In the genomic region with DNA sequence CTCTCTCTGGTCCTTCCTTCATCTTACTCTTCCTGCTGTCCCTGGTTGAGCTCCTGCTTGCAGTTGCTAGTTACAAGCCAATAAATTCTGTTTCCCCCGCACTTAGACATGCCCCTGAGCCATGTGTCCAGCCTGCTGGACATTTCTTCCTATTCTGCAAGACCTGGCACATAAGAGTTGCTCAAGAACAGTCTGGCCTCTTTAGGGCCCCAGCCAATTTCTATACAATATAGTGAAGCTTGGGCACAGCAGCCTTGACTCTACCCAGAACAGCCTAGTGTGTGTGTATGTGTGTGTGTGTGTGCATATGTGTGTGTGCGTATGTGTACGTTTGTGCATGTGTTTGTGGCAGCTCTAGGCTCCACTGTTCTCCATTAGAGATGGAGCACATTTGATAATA, we compare ENCODE assay signal across 28 cellular contexts.
"Had no signal": no experiment of that assay in that cellular context is flagged by ENCODE, and none has a peak within 500 bp of the region (broad histone marks: within the 10 kb centered on the region; RNA-seq: fewer than 3 reads in every experiment).

No MANE protein-coding gene starts in this region.

- H3K27ac Mint-ChIP-seq: stimulated activated effector memory CD8-positive, alpha-beta T cell treated with anti-CD3 and anti-CD28 coated beads, Interleukin-12 subunit alpha, Interleukin-12 subunit beta, amount 100 ng/mL, for 72 hours; stimulated activated memory B cell treated with anti-CD40 and anti-IgM and Interleukin-4, amounts not matched to agents 10 μg/mL and 1 μg/mL and 100 μg/mL, for 72 hours; stimulated activated naive B cell treated with anti-CD40 and anti-IgM and Interleukin-4, amounts not matched to agents 10 μg/mL and 1 μg/mL and 100 μg/mL, for 72 hours; stimulated activated naive CD8-positive, alpha-beta T cell treated with anti-CD3 and anti-CD28 coated beads, Interleukin-15, amount 100 ng/mL, for 72 hours; stimulated activated naive CD8-positive, alpha-beta T cell treated with anti-CD3 and anti-CD28 coated beads, Interleukin-15, Interleukin-2, amounts not matched to agents 100 ng/mL and 50 ng/mL, for 24 hours; type B pancreatic cell had no signal

- H3K36me3 Mint-ChIP-seq: stimulated activated effector memory CD8-positive, alpha-beta T cell treated with anti-CD3 and anti-CD28 coated beads, Interleukin-12 subunit alpha, Interleukin-12 subunit beta, amount 100 ng/mL, for 72 hours; stimulated activated memory B cell treated with anti-CD40 and anti-IgM and Interleukin-4, amounts not matched to agents 10 μg/mL and 1 μg/mL and 100 μg/mL, for 72 hours; stimulated activated naive B cell treated with anti-CD40 and anti-IgM and Interleukin-4, amounts not matched to agents 10 μg/mL and 1 μg/mL and 100 μg/mL, for 72 hours; type B pancreatic cell had no signal

- ATAC-seq: stimulated activated effector memory CD8-positive, alpha-beta T cell treated with anti-CD3 and anti-CD28 coated beads, Interleukin-12 subunit alpha, Interleukin-12 subunit beta, amount 100 ng/mL, for 72 hours; stimulated activated memory B cell treated with anti-CD40 and anti-IgM and Interleukin-4, amounts not matched to agents 10 μg/mL and 1 μg/mL and 100 μg/mL, for 72 hours; stimulated activated naive B cell treated with anti-CD40 and anti-IgM and Interleukin-4, amounts not matched to agents 10 μg/mL and 1 μg/mL and 100 μg/mL, for 72 hours; stimulated activated naive CD8-positive, alpha-beta T cell treated with anti-CD3 and anti-CD28 coated beads, Interleukin-15, amount 100 ng/mL, for 72 hours; stimulated activated naive CD8-positive, alpha-beta T cell treated with anti-CD3 and anti-CD28 coated beads, Interleukin-15, Interleukin-2, amounts not matched to agents 100 U/mL and 50 U/mL, for 24 hours; upper lobe of right lung had no signal

- H3K9me3 Mint-ChIP-seq: stimulated activated naive CD8-positive, alpha-beta T cell treated with anti-CD3 and anti-CD28 coated beads, Interleukin-15, amount 100 ng/mL, for 72 hours; stimulated activated naive CD8-positive, alpha-beta T cell treated with anti-CD3 and anti-CD28 coated beads, Interleukin-15, Interleukin-2, amounts not matched to agents 100 ng/mL and 50 ng/mL, for 24 hours; type B pancreatic cell had no signal

- H3K9me3 ChIP-seq: stomach, suprapubic skin, testis, thoracic aorta, thyroid gland, tibial artery, tibial nerve, transverse colon, upper lobe of left lung, upper lobe of right lung, uterus, vagina had no signal

- DNase-seq: stimulated activated CD4-positive, alpha-beta T cell treated with anti-CD3 and anti-CD28 coated beads, Interleukin-2, amount 100 ng/mL, for 24 hours; stimulated activated CD4-positive, alpha-beta T cell treated with anti-CD3 and anti-CD28 coated beads, Interleukin-2, amount 100 ng/mL, for 48 hours; stimulated activated CD4-positive, alpha-beta T cell treated with anti-CD3 and anti-CD28 coated beads, Interleukin-4, amount 100 ng/mL, for 1 hour; stimulated activated CD4-positive, alpha-beta T cell treated with anti-CD3 and anti-CD28 coated beads, Interleukin-4, amount 100 ng/mL, for 24 hours; stimulated activated CD4-positive, alpha-beta T cell treated with anti-CD3 and anti-CD28 coated beads, Interleukin-4, amount 100 ng/mL, for 4 hours; stimulated activated CD8-positive, alpha-beta memory T cell treated with anti-CD3 and anti-CD28 coated beads, Interleukin-4, amount 100 ng/mL, for 48 hours; stimulated activated naive B cell treated with anti-CD40 and anti-IgM and Interleukin-4, amounts not matched to agents 10 μg/mL and 1 μg/mL and 100 μg/mL, for 72 hours; stimulated activated naive CD4-positive, alpha-beta T cell; stimulated activated naive CD4-positive, alpha-beta T cell treated with Interleukin-2 at 50 U/mL for 16 hours; stimulated activated naive CD8-positive, alpha-beta T cell treated with anti-CD3 and anti-CD28 coated beads, Interleukin-15, amount 100 ng/mL, for 72 hours; stimulated activated naive CD8-positive, alpha-beta T cell treated with anti-CD3 and anti-CD28 coated beads, Interleukin-15, Interleukin-2, amounts not matched to agents 100 U/mL and 50 U/mL, for 24 hours; stomach; substantia nigra; testis; thyroid gland; tibial artery; transverse colon; upper lobe of left lung; upper lobe of right lung; uterus had no signal

- H3K27me3 ChIP-seq: suprapubic skin, testis, thyroid gland, tibial artery, tibial nerve, transverse colon, upper lobe of left lung, upper lobe of right lung, uterus, vagina had no signal

- H3K27me3 Mint-ChIP-seq: stimulated activated memory B cell treated with anti-CD40 and anti-IgM and Interleukin-4, amounts not matched to agents 10 μg/mL and 1 μg/mL and 100 μg/mL, for 72 hours; stimulated activated naive B cell treated with anti-CD40 and anti-IgM and Interleukin-4, amounts not matched to agents 10 μg/mL and 1 μg/mL and 100 μg/mL, for 72 hours; stimulated activated naive CD8-positive, alpha-beta T cell treated with anti-CD3 and anti-CD28 coated beads, Interleukin-15, amount 100 ng/mL, for 72 hours had no signal

- H3K36me3 ChIP-seq: stomach, suprapubic skin, thoracic aorta, thyroid gland, tibial artery, tibial nerve, transverse colon, upper lobe of left lung, upper lobe of right lung, uterus, vagina had no signal

- H3K27ac ChIP-seq: stomach, suprapubic skin, testis, thoracic aorta, thyroid gland, tibial artery, tibial nerve, transverse colon, upper lobe of left lung, upper lobe of right lung, uterus, vagina had no signal

- H3K4me3 Mint-ChIP-seq: stimulated activated effector memory CD8-positive, alpha-beta T cell treated with anti-CD3 and anti-CD28 coated beads, Interleukin-12 subunit alpha, Interleukin-12 subunit beta, amount 100 ng/mL, for 72 hours; stimulated activated memory B cell treated with anti-CD40 and anti-IgM and Interleukin-4, amounts not matched to agents 10 μg/mL and 1 μg/mL and 100 μg/mL, for 72 hours; stimulated activated naive B cell treated with anti-CD40 and anti-IgM and Interleukin-4, amounts not matched to agents 10 μg/mL and 1 μg/mL and 100 μg/mL, for 72 hours; stimulated activated naive CD8-positive, alpha-beta T cell treated with anti-CD3 and anti-CD28 coated beads, Interleukin-15, amount 100 ng/mL, for 72 hours; stimulated activated naive CD8-positive, alpha-beta T cell treated with anti-CD3 and anti-CD28 coated beads, Interleukin-15, Interleukin-2, amounts not matched to agents 100 ng/mL and 50 ng/mL, for 24 hours; type B pancreatic cell had no signal

- H3K4me1 ChIP-seq: suprapubic skin, testis, thyroid gland, tibial artery, tibial nerve, transverse colon, upper lobe of left lung, upper lobe of right lung, uterus, vagina had no signal

- H3K4me1 Mint-ChIP-seq: stimulated activated effector memory CD8-positive, alpha-beta T cell treated with anti-CD3 and anti-CD28 coated beads, Interleukin-12 subunit alpha, Interleukin-12 subunit beta, amount 100 ng/mL, for 72 hours; stimulated activated memory B cell treated with anti-CD40 and anti-IgM and Interleukin-4, amounts not matched to agents 10 μg/mL and 1 μg/mL and 100 μg/mL, for 72 hours; stimulated activated naive B cell treated with anti-CD40 and anti-IgM and Interleukin-4, amounts not matched to agents 10 μg/mL and 1 μg/mL and 100 μg/mL, for 72 hours; stimulated activated naive CD8-positive, alpha-beta T cell treated with anti-CD3 and anti-CD28 coated beads, Interleukin-15, amount 100 ng/mL, for 72 hours had no signal

- H3K4me3 ChIP-seq: stomach, suprapubic skin, testis, thoracic aorta, thyroid gland, tibial artery, tibial nerve, transverse colon, upper lobe of left lung, upper lobe of right lung, uterus, vagina had no signal
